8 cellular contexts compared by ENCODE assay signal in the genomic region with DNA sequence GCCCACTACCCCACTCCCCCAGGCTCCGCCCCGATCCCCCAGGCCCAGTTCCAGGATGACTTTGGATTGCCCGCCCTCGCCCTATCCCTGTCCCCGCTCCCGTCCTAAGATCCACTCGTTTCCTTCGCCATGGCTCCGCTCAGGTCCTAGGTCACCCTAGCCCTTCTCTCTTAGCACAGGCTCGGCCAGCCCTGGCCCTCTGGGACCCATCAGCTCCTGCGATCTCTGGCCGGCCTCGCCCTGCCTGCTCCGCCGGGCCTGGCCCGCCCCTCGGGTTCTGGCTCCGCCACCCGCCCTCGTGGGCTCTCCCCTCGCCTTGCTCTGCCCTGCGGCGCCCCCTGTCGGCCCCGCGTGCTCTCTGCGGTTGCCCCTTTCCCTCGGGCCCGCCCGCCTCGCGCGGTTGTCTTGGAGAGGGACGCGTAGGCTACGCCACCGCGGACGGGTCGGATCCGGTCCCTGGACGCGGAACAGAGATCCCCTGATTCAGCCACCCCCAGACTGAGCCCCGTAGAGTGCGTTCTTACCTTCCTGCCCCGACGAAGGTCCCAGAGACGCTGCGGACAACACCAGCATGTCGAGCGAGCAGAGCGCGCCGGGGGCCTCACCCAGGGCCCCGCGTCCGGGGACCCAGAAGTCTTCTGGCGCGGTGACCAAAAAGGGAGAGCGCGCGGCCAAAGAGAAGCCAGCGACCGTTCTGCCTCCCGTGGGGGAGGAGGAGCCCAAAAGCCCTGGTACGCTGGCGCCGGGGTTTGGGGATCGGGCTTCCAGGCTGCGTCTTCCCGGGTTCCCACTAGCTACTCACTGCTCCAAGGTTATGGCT. TPM values are rescaled to one million over a fixed set of nuclear protein-coding genes. Genes with fewer than 3 reads are reported as not detected.
DNase-seq lines count a peak whose midpoint lies in the region; ATAC-seq and TF ChIP-seq lines count a peak whose summit lies in the region.

TSS of gene LRRC71 (plus strand) at position 400 of the 820 bp plus-strand sequence. CDS start at position 572, 172 bp downstream.

- no peaks in the 10 kb centered on the region for H3K36me3 ChIP-seq in effector memory CD4-positive, alpha-beta T cell (ENCODE audit: control insufficient read depth, insufficient read depth, low read length)
- H3K36me3 ChIP-seq in lung (ENCODE audit: control insufficient read depth in 2 of 2, insufficient read depth in 2 of 2, low read length in 2 of 2): peaks cover 0 to under 1% of the 10 kb centered on the region in 2 donors

- peak; percentile 86 for ATAC-seq in lung (ENCODE audit: insufficient read depth, low FRiP score)
- no peak for ATAC-seq in HG02885 (IDR thresholded peaks at IDR 0.05; ENCODE audit: poor library complexity, unreplicated experiment)

- H3K27ac ChIP-seq in effector memory CD4-positive, alpha-beta T cell (ENCODE audit: insufficient read depth, low read length, poor library complexity, severe bottlenecking): no peak within 1 kb of the TSS
- H3K27ac ChIP-seq in lung (ENCODE audit: low read depth in 1 of 2, low read length in 1 of 2): no peak within 1 kb of the TSS

- peaks cover 10% of the 10 kb centered on the region for H3K4me1 ChIP-seq in effector memory CD4-positive, alpha-beta T cell (ENCODE audit: control insufficient read depth, insufficient read depth, low read length, poor library complexity, severe bottlenecking)
- peaks cover 0 to 10% of the 10 kb centered on the region in 2 donors for H3K4me1 ChIP-seq in lung (ENCODE audit: control insufficient read depth in 2 of 2, insufficient read depth in 2 of 2, low read length in 2 of 2)

- WGBS in lung, 2 donors: 13% methylated on average over 69 to 71 of the region's 71 CpGs

- peak; percentile 67 for TF ChIP-seq CTCF in GM10266 (IDR thresholded peaks at IDR 0.05; ENCODE audit: control insufficient read depth, insufficient read depth, low read depth, missing control alignments)
- peak; percentile 88 for TF ChIP-seq CTCF in lung (IDR thresholded peaks at IDR 0.05; ENCODE audit: control extremely low read depth, extremely low read depth)

- DNase-seq in GM10266 (ENCODE audit: extremely low spot score): peak; percentile 77
- peak; percentile 48 for DNase-seq in NCI-H146 treated with DMSO at 0.1 percent for 48 hours (lab: John Stamatoyannopoulos, UW; ENCODE audit: unreplicated experiment)
- peak; percentile 40 to 41 for DNase-seq in activated CD4-positive, alpha-beta T cell treated with anti-CD3 and anti-CD28 coated beads, Interleukin-2, amount 50 U/mL, for 4 hours
- DNase-seq in effector memory CD4-positive, alpha-beta T cell: peak in 2 of 3 donors; percentile 15 to 19
- DNase-seq in lung (ENCODE audit: low spot score): peak; percentile 72
- DNase-seq in stimulated activated CD8-positive, alpha-beta memory T cell treated with anti-CD3 and anti-CD28 coated beads, Interleukin-12 subunit alpha, Interleukin-12 subunit beta, amount 100 ng/mL, for 1 hour (ENCODE audit: low read depth): peak; percentile 25
- no peak for DNase-seq in NCI-H1417 (lab: John Stamatoyannopoulos, UW)

- H3K27me3 ChIP-seq in effector memory CD4-positive, alpha-beta T cell (replicated peaks; ENCODE audit: control insufficient read depth, insufficient read depth, low read length, poor library complexity, severe bottlenecking): peaks cover 53% of the 10 kb centered on the region
- no peaks in the 10 kb centered on the region for H3K27me3 ChIP-seq in lung (ENCODE audit: control insufficient read depth, insufficient read depth)

- H3K4me3 ChIP-seq in effector memory CD4-positive, alpha-beta T cell (ENCODE audit: insufficient read depth, low read depth, low read length, poor library complexity, severe bottlenecking): no peak within 1 kb of the TSS
- H3K4me3 ChIP-seq in lung: no peak within 1 kb of the TSS

- H3K9me3 ChIP-seq in effector memory CD4-positive, alpha-beta T cell (ENCODE audit: control insufficient read depth, low read length): no peaks in the 10 kb centered on the region
- peaks cover 0 to under 1% of the 10 kb centered on the region in 2 donors for H3K9me3 ChIP-seq in lung (ENCODE audit: control insufficient read depth in 2 of 2, insufficient read depth in 1 of 2, low read length in 1 of 2)

RNA-seq across cellular contexts. Expression of gene LRRC71, which starts in this region (rescaled TPM):
- 10 to 100 TPM in 1 of 2 donors, 1 to 10 TPM in 1; 4.9 to 17.2 TPM for total RNA-seq in lung
- polyA plus RNA-seq in lung: 1 to 10 TPM; 3.4 to 3.5 TPM

Comparison
In these comparisons a context has a peak if more than half of its experiments do, and no peak if none do; other contexts are left out.
1. DNase-seq: peak in GM10266 (single experiment), NCI-H146 treated with DMSO at 0.1 percent for 48 hours (single experiment), activated CD4-positive, alpha-beta T cell treated with anti-CD3 and anti-CD28 coated beads, Interleukin-2, amount 50 U/mL, for 4 hours (2 of 2), effector memory CD4-positive, alpha-beta T cell (2 of 3), lung (single experiment) and stimulated activated CD8-positive, alpha-beta memory T cell treated with anti-CD3 and anti-CD28 coated beads, Interleukin-12 subunit alpha, Interleukin-12 subunit beta, amount 100 ng/mL, for 1 hour (single experiment); none in NCI-H1417 (0 of 3).